1 cellular context compared by ENCODE assay signal in genomic region chr12:45192041-45192695, GRCh38.
TF ChIP-seq lines count a peak whose summit lies in the region.

No MANE protein-coding gene starts in this region.

TF ChIP-seq in SK-N-SH, 30 proteins besides CTCF, POLR2A, EP300 and RAD21 (continued from another document):
- TF ChIP-seq REST (IDR thresholded peaks at IDR 0.05; ENCODE audit: low read depth, low read length) = no peak
- TF ChIP-seq ZBTB33 (IDR thresholded peaks at IDR 0.05; ENCODE audit: borderline replicate concordance, low read depth) = no peak
- TF ChIP-seq TCF12 (IDR thresholded peaks at IDR 0.05) = peak; percentile 44
- TF ChIP-seq MXI1 (IDR thresholded peaks at IDR 0.05; ENCODE audit: low read depth, low read length) = no peak
- no peak for TF ChIP-seq YY1 (IDR thresholded peaks at IDR 0.05; ENCODE audit: low read depth)
- TF ChIP-seq RXRA (IDR thresholded peaks at IDR 0.05; ENCODE audit: borderline replicate concordance, low read depth) = peak; percentile 22; the same call in 1 of the 2 replicates
- no peak for TF ChIP-seq TAF1 (IDR thresholded peaks at IDR 0.05; ENCODE audit: borderline replicate concordance, low read depth, low read length)
- TF ChIP-seq FOXM1 (IDR thresholded peaks at IDR 0.05; ENCODE audit: low read depth) = no peak
